In the genomic region with DNA sequence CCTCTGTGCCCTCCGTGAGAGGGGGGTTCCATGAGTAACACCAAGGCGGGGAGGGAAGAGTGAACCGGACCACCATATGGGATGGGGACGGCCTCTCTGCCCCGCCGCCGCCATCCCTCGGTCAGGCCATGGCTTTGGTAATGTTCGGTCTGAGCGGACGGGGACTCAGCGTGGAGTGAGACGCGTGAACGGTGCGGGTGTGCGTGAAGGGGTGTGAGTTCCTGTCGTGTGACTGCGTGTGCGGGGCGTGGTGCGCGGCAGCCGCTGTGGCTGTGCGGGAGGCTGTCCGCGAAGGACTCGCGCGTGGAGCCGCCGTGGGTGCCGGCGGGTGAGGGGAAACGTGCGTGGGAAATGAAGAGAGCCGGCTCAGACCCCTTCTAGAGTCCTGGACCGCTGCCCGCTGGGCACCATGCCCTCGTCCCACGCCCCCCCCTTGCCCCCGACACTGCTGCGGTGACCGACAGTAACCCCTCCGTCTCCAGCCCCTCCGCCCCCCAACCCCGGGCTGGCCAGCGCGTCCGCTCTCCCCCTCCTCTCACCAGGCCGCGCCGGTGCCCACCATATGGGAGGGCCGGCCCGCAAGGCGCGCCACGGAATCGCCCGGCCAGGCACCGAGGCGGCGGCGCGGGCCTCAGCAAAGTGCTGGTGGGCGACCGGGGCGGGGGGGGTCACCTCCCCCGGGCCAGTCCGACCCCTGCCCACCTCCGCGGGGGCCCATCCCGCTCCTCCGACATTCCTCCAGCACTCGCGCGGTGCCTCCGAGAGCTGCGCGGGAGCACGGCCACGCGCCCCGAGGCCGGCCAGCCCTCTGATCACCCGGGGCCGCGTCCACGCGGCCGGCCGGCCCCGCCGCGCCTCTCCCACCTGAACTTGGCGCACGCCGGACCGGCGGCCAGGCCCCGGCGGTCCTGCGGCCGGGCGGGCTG, we compare ENCODE assay signal across 1 cellular context.
TF ChIP-seq lines count a peak whose summit lies in the region.

No MANE protein-coding gene starts in this region.

TF ChIP-seq in HEK293, 187 proteins besides CTCF, POLR2A, EP300 and RAD21 (continued from another document and continues in another):
- no peak for TF ChIP-seq SCRT2 (tag by site-specific recombination; IDR thresholded peaks at IDR 0.05)
- TF ChIP-seq ZNF223 (tag by site-specific recombination; IDR thresholded peaks at IDR 0.05) = no peak
- no peak for TF ChIP-seq ZNF239 (tag by site-specific recombination; IDR thresholded peaks at IDR 0.05)
- no peak for TF ChIP-seq ZNF670 (tag by site-specific recombination; IDR thresholded peaks at IDR 0.05; ENCODE audit: low read depth)
- no peak for TF ChIP-seq ZNF843 (tag by site-specific recombination; IDR thresholded peaks at IDR 0.05)
- no peak for TF ChIP-seq ZBTB8A (tag by site-specific recombination; IDR thresholded peaks at IDR 0.05)
- TF ChIP-seq PATZ1 (tag by site-specific recombination; IDR thresholded peaks at IDR 0.05) = 0 out of 2 replicates have a peak, but pooled peaks have one; percentile 5
- TF ChIP-seq PRDM10 (tag by site-specific recombination; IDR thresholded peaks at IDR 0.05) = peak; percentile 70
- TF ChIP-seq KLF9 (tag by site-specific recombination; IDR thresholded peaks at IDR 0.05; ENCODE audit: low read depth) = peak; percentile 79
- TF ChIP-seq ZBTB6 (tag by site-specific recombination; IDR thresholded peaks at IDR 0.05) = no peak
- TF ChIP-seq ZFP69B (tag by site-specific recombination; IDR thresholded peaks at IDR 0.05) = no peak
- no peak for TF ChIP-seq PRDM4 (tag by site-specific recombination; IDR thresholded peaks at IDR 0.05)
- TF ChIP-seq, protein P1, sequence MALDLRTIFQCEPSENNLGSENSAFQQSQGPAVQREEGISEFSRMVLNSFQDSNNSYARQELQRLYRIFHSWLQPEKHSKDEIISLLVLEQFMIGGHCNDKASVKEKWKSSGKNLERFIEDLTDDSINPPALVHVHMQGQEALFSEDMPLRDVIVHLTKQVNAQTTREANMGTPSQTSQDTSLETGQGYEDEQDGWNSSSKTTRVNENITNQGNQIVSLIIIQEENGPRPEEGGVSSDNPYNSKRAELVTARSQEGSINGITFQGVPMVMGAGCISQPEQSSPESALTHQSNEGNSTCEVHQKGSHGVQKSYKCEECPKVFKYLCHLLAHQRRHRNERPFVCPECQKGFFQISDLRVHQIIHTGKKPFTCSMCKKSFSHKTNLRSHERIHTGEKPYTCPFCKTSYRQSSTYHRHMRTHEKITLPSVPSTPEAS (tag by site-specific recombination; IDR thresholded peaks at IDR 0.05) = no peak
- TF ChIP-seq MEIS1 (CRISPR knock-in tag; IDR thresholded peaks at IDR 0.05; ENCODE audit: borderline replicate concordance) = no peak
- peak; percentile 24 for TF ChIP-seq ZFHX2 (tag by site-specific recombination; conservative IDR thresholded peaks at IDR 0.05)
- TF ChIP-seq ZNF658 (tag by site-specific recombination; IDR thresholded peaks at IDR 0.05) = no peak
- no peak for TF ChIP-seq ZNF664 (tag by site-specific recombination; IDR thresholded peaks at IDR 0.05)
- no peak for TF ChIP-seq PRDM1 (tag by site-specific recombination; IDR thresholded peaks at IDR 0.05)
- TF ChIP-seq ZNF560 (tag by site-specific recombination; IDR thresholded peaks at IDR 0.05; ENCODE audit: borderline replicate concordance) = no peak
- TF ChIP-seq HOXD13 (CRISPR knock-in tag; IDR thresholded peaks at IDR 0.05; ENCODE audit: borderline replicate concordance) = no peak
- TF ChIP-seq ZXDB (tag by site-specific recombination; IDR thresholded peaks at IDR 0.05) = no peak
- TF ChIP-seq ZNF2 (tag by site-specific recombination; IDR thresholded peaks at IDR 0.05) = no peak
- no peak for TF ChIP-seq ZNF302 (tag by site-specific recombination; IDR thresholded peaks at IDR 0.05; ENCODE audit: low read depth)
- TF ChIP-seq HOXA7 (CRISPR knock-in tag; IDR thresholded peaks at IDR 0.05; ENCODE audit: borderline replicate concordance) = no peak
- TF ChIP-seq BCL11B (tag by site-specific recombination; IDR thresholded peaks at IDR 0.05; ENCODE audit: low read depth) = no peak
- TF ChIP-seq, protein P2, sequence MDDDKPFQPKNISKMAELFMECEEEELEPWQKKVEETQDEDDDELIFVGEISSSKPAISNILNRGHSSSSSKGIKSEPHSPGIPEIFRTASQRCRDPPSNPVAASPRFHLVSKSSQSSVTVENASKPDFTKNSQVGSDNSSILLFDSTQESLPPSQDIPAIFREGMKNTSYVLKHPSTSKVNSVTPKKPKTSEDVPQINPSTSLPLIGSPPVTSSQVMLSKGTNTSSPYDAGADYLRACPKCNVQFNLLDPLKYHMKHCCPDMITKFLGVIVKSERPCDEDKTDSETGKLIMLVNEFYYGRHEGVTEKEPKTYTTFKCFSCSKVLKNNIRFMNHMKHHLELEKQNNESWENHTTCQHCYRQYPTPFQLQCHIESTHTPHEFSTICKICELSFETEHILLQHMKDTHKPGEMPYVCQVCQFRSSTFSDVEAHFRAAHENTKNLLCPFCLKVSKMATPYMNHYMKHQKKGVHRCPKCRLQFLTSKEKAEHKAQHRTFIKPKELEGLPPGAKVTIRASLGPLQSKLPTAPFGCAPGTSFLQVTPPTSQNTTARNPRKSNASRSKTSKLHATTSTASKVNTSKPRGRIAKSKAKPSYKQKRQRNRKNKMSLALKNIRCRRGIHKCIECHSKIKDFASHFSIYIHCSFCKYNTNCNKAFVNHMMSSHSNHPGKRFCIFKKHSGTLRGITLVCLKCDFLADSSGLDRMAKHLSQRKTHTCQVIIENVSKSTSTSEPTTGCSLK (tag by site-specific recombination; IDR thresholded peaks at IDR 0.05) = no peak
- TF ChIP-seq ZNF174 (tag by site-specific recombination; IDR thresholded peaks at IDR 0.05) = no peak
- no peak for TF ChIP-seq ZNF654 (tag by site-specific recombination; IDR thresholded peaks at IDR 0.05; ENCODE audit: low read depth)
- no peak for TF ChIP-seq SP2 (tag by site-specific recombination; IDR thresholded peaks at IDR 0.05)
- no peak for TF ChIP-seq TRIM28 (IDR thresholded peaks at IDR 0.05; ENCODE audit: borderline replicate concordance, low read length)
- no peak for TF ChIP-seq SP7 (tag by site-specific recombination; IDR thresholded peaks at IDR 0.05)
- TF ChIP-seq ZNF292 (tag by site-specific recombination; IDR thresholded peaks at IDR 0.05; ENCODE audit: borderline replicate concordance, low read depth) = no peak
- TF ChIP-seq, protein P3, sequence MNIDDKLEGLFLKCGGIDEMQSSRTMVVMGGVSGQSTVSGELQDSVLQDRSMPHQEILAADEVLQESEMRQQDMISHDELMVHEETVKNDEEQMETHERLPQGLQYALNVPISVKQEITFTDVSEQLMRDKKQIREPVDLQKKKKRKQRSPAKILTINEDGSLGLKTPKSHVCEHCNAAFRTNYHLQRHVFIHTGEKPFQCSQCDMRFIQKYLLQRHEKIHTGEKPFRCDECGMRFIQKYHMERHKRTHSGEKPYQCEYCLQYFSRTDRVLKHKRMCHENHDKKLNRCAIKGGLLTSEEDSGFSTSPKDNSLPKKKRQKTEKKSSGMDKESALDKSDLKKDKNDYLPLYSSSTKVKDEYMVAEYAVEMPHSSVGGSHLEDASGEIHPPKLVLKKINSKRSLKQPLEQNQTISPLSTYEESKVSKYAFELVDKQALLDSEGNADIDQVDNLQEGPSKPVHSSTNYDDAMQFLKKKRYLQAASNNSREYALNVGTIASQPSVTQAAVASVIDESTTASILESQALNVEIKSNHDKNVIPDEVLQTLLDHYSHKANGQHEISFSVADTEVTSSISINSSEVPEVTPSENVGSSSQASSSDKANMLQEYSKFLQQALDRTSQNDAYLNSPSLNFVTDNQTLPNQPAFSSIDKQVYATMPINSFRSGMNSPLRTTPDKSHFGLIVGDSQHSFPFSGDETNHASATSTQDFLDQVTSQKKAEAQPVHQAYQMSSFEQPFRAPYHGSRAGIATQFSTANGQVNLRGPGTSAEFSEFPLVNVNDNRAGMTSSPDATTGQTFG (tag by site-specific recombination; IDR thresholded peaks at IDR 0.05; ENCODE audit: borderline replicate concordance) = no peak
- TF ChIP-seq ZNF157 (tag by site-specific recombination; IDR thresholded peaks at IDR 0.05) = no peak
- no peak for TF ChIP-seq ZBTB20 (tag by site-specific recombination; IDR thresholded peaks at IDR 0.05)
- no peak for TF ChIP-seq ZNF701 (tag by site-specific recombination; IDR thresholded peaks at IDR 0.05)
- TF ChIP-seq KLF10 (tag by site-specific recombination; IDR thresholded peaks at IDR 0.05) = no peak
- no peak for TF ChIP-seq ZBTB48 (tag by site-specific recombination; IDR thresholded peaks at IDR 0.05)
- TF ChIP-seq, protein P4, sequence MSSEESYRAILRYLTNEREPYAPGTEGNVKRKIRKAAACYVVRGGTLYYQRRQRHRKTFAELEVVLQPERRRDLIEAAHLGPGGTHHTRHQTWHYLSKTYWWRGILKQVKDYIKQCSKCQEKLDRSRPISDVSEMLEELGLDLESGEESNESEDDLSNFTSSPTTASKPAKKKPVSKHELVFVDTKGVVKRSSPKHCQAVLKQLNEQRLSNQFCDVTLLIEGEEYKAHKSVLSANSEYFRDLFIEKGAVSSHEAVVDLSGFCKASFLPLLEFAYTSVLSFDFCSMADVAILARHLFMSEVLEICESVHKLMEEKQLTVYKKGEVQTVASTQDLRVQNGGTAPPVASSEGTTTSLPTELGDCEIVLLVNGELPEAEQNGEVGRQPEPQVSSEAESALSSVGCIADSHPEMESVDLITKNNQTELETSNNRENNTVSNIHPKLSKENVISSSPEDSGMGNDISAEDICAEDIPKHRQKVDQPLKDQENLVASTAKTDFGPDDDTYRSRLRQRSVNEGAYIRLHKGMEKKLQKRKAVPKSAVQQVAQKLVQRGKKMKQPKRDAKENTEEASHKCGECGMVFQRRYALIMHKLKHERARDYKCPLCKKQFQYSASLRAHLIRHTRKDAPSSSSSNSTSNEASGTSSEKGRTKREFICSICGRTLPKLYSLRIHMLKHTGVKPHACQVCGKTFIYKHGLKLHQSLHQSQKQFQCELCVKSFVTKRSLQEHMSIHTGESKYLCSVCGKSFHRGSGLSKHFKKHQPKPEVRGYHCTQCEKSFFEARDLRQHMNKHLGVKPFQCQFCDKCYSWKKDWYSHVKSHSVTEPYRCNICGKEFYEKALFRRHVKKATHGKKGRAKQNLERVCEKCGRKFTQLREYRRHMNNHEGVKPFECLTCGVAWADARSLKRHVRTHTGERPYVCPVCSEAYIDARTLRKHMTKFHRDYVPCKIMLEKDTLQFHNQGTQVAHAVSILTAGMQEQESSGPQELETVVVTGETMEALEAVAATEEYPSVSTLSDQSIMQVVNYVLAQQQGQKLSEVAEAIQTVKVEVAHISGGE (tag by site-specific recombination; conservative IDR thresholded peaks at IDR 0.05; ENCODE audit: low read depth) = peak; percentile 58
